Comparison of ENCODE assay signal across 26 cellular contexts in the genomic region with DNA sequence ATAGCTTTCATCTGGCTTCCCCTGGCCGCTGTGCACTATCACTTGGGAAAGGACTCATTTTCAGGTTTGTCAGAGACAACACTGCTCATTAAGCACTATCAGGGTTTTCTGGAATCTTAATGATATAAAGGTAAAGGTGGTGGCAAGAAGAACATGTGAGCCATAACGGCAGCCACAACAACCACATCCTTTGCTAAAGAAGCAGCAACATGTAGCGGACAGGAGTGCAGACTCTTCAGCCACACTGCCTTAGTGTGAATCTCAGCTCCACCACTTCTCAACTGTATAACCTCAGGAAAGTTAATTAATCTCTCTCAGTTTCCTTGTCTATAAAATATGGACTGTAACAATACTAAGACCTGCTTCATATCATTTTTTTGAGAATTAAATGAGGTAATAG. TPM values are rescaled to one million over a fixed set of nuclear protein-coding genes. Genes with fewer than 3 reads are reported as not detected.
DNase-seq lines count a peak whose midpoint lies in the region; ATAC-seq and TF ChIP-seq lines count a peak whose summit lies in the region.
"Had no signal": no experiment of that assay in that cellular context is flagged by ENCODE, and none has a peak within 500 bp of the region (broad histone marks: within the 10 kb centered on the region; RNA-seq: fewer than 3 reads in every experiment).

No MANE protein-coding gene starts in this region.

- DNase-seq in activated CD4-positive, alpha-beta T cell treated with anti-CD3 and anti-CD28 coated beads for 36 hours = peak; percentile 27
- no peak for DNase-seq in activated CD4-positive, alpha-beta T cell treated with anti-CD3 and anti-CD28 coated beads, Interleukin-2, amount 50 U/mL, for 48 hours
- no peak for DNase-seq in CD4-positive, alpha-beta T cell
- DNase-seq in T-cell = peak in 2 of 34 experiments; percentile 4 to 13
- DNase-seq in central memory CD4-positive, alpha-beta T cell = peak; percentile 2
- no peak for DNase-seq in posterior vena cava (ENCODE audit: low spot score)
- DNase-seq in stimulated activated CD4-positive, alpha-beta T cell treated with anti-CD3 and anti-CD28 coated beads, Interleukin-2, amount 100 ng/mL, for 48 hours = no peak
- DNase-seq: 8988T; activated effector memory CD4-positive, alpha-beta T cell treated with anti-CD3 and anti-CD28 coated beads, Interleukin-2, amount 50 U/mL, for 16 hours; activated T-cell treated with anti-CD3 and anti-CD28 coated beads for 4 hours; amygdala; HFFc6; lower lobe of right lung; midbrain; NCI-H146; NCI-H446; NCI-H748 treated with DMSO at 0.1 percent for 48 hours; SHP77 treated with DMSO at 0.1 percent for 48 hours; upper lobe of right lung had no signal

- intact Hi-C loops in activated CD4-positive, alpha-beta T cell treated with anti-CD3 and anti-CD28 coated beads for 36 hours (cut with DNase I, micrococcal nuclease) = no loop called here
- intact Hi-C loops in CD4-positive, alpha-beta T cell (cut with DNase I, micrococcal nuclease) = no loop called here
- intact Hi-C loops in posterior vena cava (cut with DNase I) = no loop called here

- peak; percentile 72 for ATAC-seq in activated CD4-positive, alpha-beta T cell treated with anti-CD3 and anti-CD28 coated beads for 36 hours
- peak; percentile 41 for ATAC-seq in CD4-positive, alpha-beta T cell (ENCODE audit: poor library complexity)
- ATAC-seq in T-cell (replicated peaks in 1 of 4) (peak in 3 of 4 experiments; percentile 73 to 77 (median 75)), GM21360 (IDR thresholded peaks at IDR 0.05; ENCODE audit: unreplicated experiment) (no peak)
- ATAC-seq: gastroesophageal sphincter; lower lobe of right lung; stimulated activated memory B cell treated with anti-CD40 and anti-IgM and Interleukin-4, amounts not matched to agents 10 μg/mL and 1 μg/mL and 100 μg/mL, for 72 hours; upper lobe of right lung had no signal

- H3K36me3 Mint-ChIP-seq in activated CD4-positive, alpha-beta T cell treated with anti-CD3 and anti-CD28 coated beads for 36 hours (ENCODE audit: low read depth) = no peaks in the 10 kb centered on the region
- no peaks in the 10 kb centered on the region for H3K36me3 Mint-ChIP-seq in CD4-positive, alpha-beta T cell (ENCODE audit: low read depth)
- H3K36me3 Mint-ChIP-seq in T-cell = no peaks in the 10 kb centered on the region
- H3K36me3 Mint-ChIP-seq: CD14-positive monocyte; IgD-negative memory B cell; stimulated activated memory B cell treated with anti-CD40 and anti-IgM and Interleukin-4, amounts not matched to agents 10 μg/mL and 1 μg/mL and 100 μg/mL, for 72 hours had no signal

- H3K27ac Mint-ChIP-seq in activated CD4-positive, alpha-beta T cell treated with anti-CD3 and anti-CD28 coated beads for 36 hours = no peak overlapping the region
- no peak overlapping the region for H3K27ac Mint-ChIP-seq in CD4-positive, alpha-beta T cell
- peak overlapping the region in 1 of 2 donors; percentile 36 for H3K27ac Mint-ChIP-seq in T-cell
- H3K27ac Mint-ChIP-seq: CD14-positive monocyte; HFFc6; nephron; stimulated activated memory B cell treated with anti-CD40 and anti-IgM and Interleukin-4, amounts not matched to agents 10 μg/mL and 1 μg/mL and 100 μg/mL, for 72 hours had no signal

- H3K27me3 Mint-ChIP-seq in activated CD4-positive, alpha-beta T cell treated with anti-CD3 and anti-CD28 coated beads for 36 hours = no peaks in the 10 kb centered on the region
- H3K27me3 Mint-ChIP-seq in CD4-positive, alpha-beta T cell = no peaks in the 10 kb centered on the region
- H3K27me3 Mint-ChIP-seq in T-cell = no peaks in the 10 kb centered on the region

- no peak for TF ChIP-seq CTCF in CD4-positive, alpha-beta T cell (IDR thresholded peaks at IDR 0.05)

- peaks cover 14% of the 10 kb centered on the region for H3K4me1 Mint-ChIP-seq in activated CD4-positive, alpha-beta T cell treated with anti-CD3 and anti-CD28 coated beads for 36 hours
- peaks cover 13% of the 10 kb centered on the region for H3K4me1 Mint-ChIP-seq in CD4-positive, alpha-beta T cell (ENCODE audit: low read depth)
- H3K4me1 Mint-ChIP-seq in T-cell = peaks cover 13 to 16% (median 13%) of the 10 kb centered on the region in 3 donors
- H3K4me1 Mint-ChIP-seq: CD14-positive monocyte had no signal

- H3K4me3 Mint-ChIP-seq in activated CD4-positive, alpha-beta T cell treated with anti-CD3 and anti-CD28 coated beads for 36 hours = no peak overlapping the region
- no peak overlapping the region for H3K4me3 Mint-ChIP-seq in CD4-positive, alpha-beta T cell
- no peak overlapping the region for H3K4me3 Mint-ChIP-seq in T-cell
- H3K4me3 Mint-ChIP-seq: CD14-positive monocyte; HFFc6; nephron; stimulated activated memory B cell treated with anti-CD40 and anti-IgM and Interleukin-4, amounts not matched to agents 10 μg/mL and 1 μg/mL and 100 μg/mL, for 72 hours had no signal

- no peak overlapping the region for H3K27ac ChIP-seq in CD4-positive, alpha-beta T cell (ENCODE audit: low read depth, low read length)
- H3K27ac ChIP-seq: gastroesophageal sphincter, hepatocyte, lower lobe of right lung, upper lobe of right lung had no signal

- POLR2A ChIA-PET in activated CD4-positive, alpha-beta T cell treated with anti-CD3 and anti-CD28 coated beads for 36 hours (lab: Charles Lee) = no interaction called here
- POLR2A ChIA-PET in CD4-positive, alpha-beta T cell (lab: Charles Lee) = interaction anchor here (0.8 kb wide), 1 partner anchor 24 kb away, joined by 3 read pairs; a partner anchor contains a TSS
- POLR2A ChIA-PET in T-cell (lab: Charles Lee) = no interaction called here

- no peaks in the 10 kb centered on the region for H3K9me3 Mint-ChIP-seq in activated CD4-positive, alpha-beta T cell treated with anti-CD3 and anti-CD28 coated beads for 36 hours (ENCODE audit: low read depth)
- H3K9me3 Mint-ChIP-seq in CD4-positive, alpha-beta T cell = no peaks in the 10 kb centered on the region
- no peaks in the 10 kb centered on the region for H3K9me3 Mint-ChIP-seq in T-cell
- H3K9me3 Mint-ChIP-seq: HFFc6, nephron had no signal

- H3K27me3 ChIP-seq in CD4-positive, alpha-beta T cell (ENCODE audit: control insufficient read depth, insufficient read depth, low read length) = no peaks in the 10 kb centered on the region
- H3K27me3 ChIP-seq: gastroesophageal sphincter, hepatocyte, upper lobe of right lung had no signal

- CTCF ChIA-PET in activated CD4-positive, alpha-beta T cell treated with anti-CD3 and anti-CD28 coated beads for 36 hours (lab: Charles Lee) = interaction anchor here (0.6 to 1.9 kb wide), 3 partner anchors 8 to 12 kb away, joined by 3 to 4 read pairs (median 4); no protein-coding TSS in a partner anchor
- CTCF ChIA-PET in CD4-positive, alpha-beta T cell (lab: Charles Lee) = no interaction called here
- CTCF ChIA-PET in T-cell (lab: Charles Lee) = interaction anchor here in 1 of 2 donors (1.4 to 1.6 kb wide), 2 partner anchors 10 to 83 kb away, joined by 3 to 6 read pairs; no protein-coding TSS in a partner anchor

- no peaks in the 10 kb centered on the region for H3K9me3 ChIP-seq in CD4-positive, alpha-beta T cell (ENCODE audit: control insufficient read depth, low read length)
- H3K9me3 ChIP-seq: gastroesophageal sphincter, lower lobe of right lung, upper lobe of right lung had no signal

RNA-seq across cellular contexts. Expression of a gene that starts 24.1 kb away (rescaled TPM):
- total RNA-seq in activated CD4-positive, alpha-beta T cell treated with anti-CD3 and anti-CD28 coated beads for 36 hours = 10 to 100 TPM; 13.8 to 26.7 TPM
- 1 to 10 TPM; 6.0 to 6.6 TPM for total RNA-seq in CD4-positive, alpha-beta T cell
- total RNA-seq in T-cell = 10 to 100 TPM in 4 of 5 donors, 1 to 10 TPM in 1; 9.4 to 15.1 (median 11.2) TPM
- total RNA-seq in posterior vena cava = 1 to 10 TPM; 2.6 to 3.4 TPM

Comparison
In these comparisons a context has a peak if more than half of its experiments do, and no peak if none do; other contexts are left out.
1. DNase-seq: peak in activated CD4-positive, alpha-beta T cell treated with anti-CD3 and anti-CD28 coated beads for 36 hours (single experiment) and central memory CD4-positive, alpha-beta T cell (single experiment); none in activated CD4-positive, alpha-beta T cell treated with anti-CD3 and anti-CD28 coated beads, Interleukin-2, amount 50 U/mL, for 48 hours (0 of 2), CD4-positive, alpha-beta T cell (0 of 10), posterior vena cava (single experiment) and stimulated activated CD4-positive, alpha-beta T cell treated with anti-CD3 and anti-CD28 coated beads, Interleukin-2, amount 100 ng/mL, for 48 hours (0 of 2).